22 cellular contexts compared by ENCODE assay signal in the genomic region with DNA sequence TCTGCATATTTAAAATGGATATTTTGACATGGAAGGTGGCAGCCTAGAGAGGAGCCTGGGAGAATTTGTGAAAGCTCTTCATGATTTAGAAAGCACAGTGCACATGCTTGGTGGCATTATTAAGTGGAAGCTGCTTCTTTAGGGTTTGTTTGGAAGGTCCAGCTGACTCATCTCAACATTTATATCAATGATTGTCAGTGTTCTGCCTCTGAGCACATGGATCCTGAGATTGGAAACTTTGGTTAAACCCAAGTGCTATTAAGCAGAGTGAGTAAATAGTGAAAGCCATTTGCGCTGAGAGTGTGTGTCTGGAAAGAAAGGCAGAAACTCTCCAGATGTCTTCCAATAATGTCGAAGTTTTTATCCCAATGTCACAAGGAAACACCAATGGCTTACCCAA. TPM values are rescaled to one million over a fixed set of nuclear protein-coding genes. Genes with fewer than 3 reads are reported as not detected.
"Had no signal": no experiment of that assay in that cellular context is flagged by ENCODE, and none has a peak within 500 bp of the region (broad histone marks: within the 10 kb centered on the region; RNA-seq: fewer than 3 reads in every experiment).

No MANE protein-coding gene starts in this region.

- H3K4me2 ChIP-seq: SK-N-SH had no signal

- H3K4me3 ChIP-seq: SJSA1 had no signal

- H3K4me1 ChIP-seq: SJSA1 had no signal

- H3K27ac ChIP-seq: HL-60, SJSA1 had no signal

- H3K36me3 ChIP-seq: SJSA1 had no signal

- H3K9ac ChIP-seq: SK-N-SH had no signal

- H3K9me3 ChIP-seq: SJSA1, SK-N-SH had no signal

- DNase-seq: Karpas-422, KG1, MM.1S, NCI-H1092 treated with DMSO at 0.1 percent for 48 hours, NCI-H1436, NCI-H187, NCI-H2029, NCI-H2081 treated with DMSO at 0.1 percent for 48 hours, NCI-H2171, NCI-H226, NCI-H446, NCI-H510A, NCI-H524 treated with DMSO at 0.1 percent for 48 hours, NCI-H69, NCI-H774, Right ventricle myocardium superior, RPMI8226, SIG-M5, SK-N-SH, SW 1271 had no signal

RNA-seq across cellular contexts. Expression of gene NOX5, which starts 7.4 kb away (rescaled TPM):
- total RNA-seq: Right ventricle myocardium superior, SJSA1 had no signal
